Comparison of ENCODE assay signal across 12 cellular contexts in genomic region chr15:67194171-67195114, GRCh38.
DNase-seq lines count a peak whose midpoint lies in the region; ATAC-seq and TF ChIP-seq lines count a peak whose summit lies in the region.
"Had no signal": no experiment of that assay in that cellular context is flagged by ENCODE, and none has a peak within 500 bp of the region (broad histone marks: within the 10 kb centered on the region; RNA-seq: fewer than 3 reads in every experiment).

No MANE protein-coding gene starts in this region.

- H3K4me3 Mint-ChIP-seq in activated CD4-positive, alpha-beta memory T cell treated with anti-CD3 and anti-CD28 coated beads, Interleukin-2, amount 10 ng/mL, durations not matched to agents 7 days and 5 days = no peak overlapping the region
- no peak overlapping the region for H3K4me3 Mint-ChIP-seq in activated CD4-positive, alpha-beta memory T cell treated with anti-CD3 and anti-CD28 coated beads for 36 hours
- H3K4me3 Mint-ChIP-seq in activated T-helper 17 cell treated with anti-CD3 and anti-CD28 coated beads, Interleukin-2, amount 50 U/mL, for 72 hours = no peak overlapping the region

- peak overlapping the region; percentile 16 for H3K27ac Mint-ChIP-seq in activated CD4-positive, alpha-beta memory T cell treated with anti-CD3 and anti-CD28 coated beads, Interleukin-2, amount 10 ng/mL, durations not matched to agents 7 days and 5 days
- H3K27ac Mint-ChIP-seq in activated CD4-positive, alpha-beta memory T cell treated with anti-CD3 and anti-CD28 coated beads for 36 hours = no peak overlapping the region
- peak overlapping the region; percentile 63 for H3K27ac Mint-ChIP-seq in activated T-helper 17 cell treated with anti-CD3 and anti-CD28 coated beads, Interleukin-2, amount 50 U/mL, for 72 hours

- H3K9me3 ChIP-seq in testis = no peaks in the 10 kb centered on the region

- no peak for DNase-seq in activated CD4-positive, alpha-beta memory T cell treated with anti-CD3 and anti-CD28 coated beads, Interleukin-2, amount 10 ng/mL, durations not matched to agents 7 days and 5 days
- DNase-seq in activated CD4-positive, alpha-beta memory T cell treated with anti-CD3 and anti-CD28 coated beads for 36 hours = no peak
- DNase-seq in iris pigment epithelial cell (ENCODE audit: low read depth) (peak; percentile 16), testis (peak; percentile 67), mesenteric fat pad (ENCODE audit: low spot score) (no peak), amygdala (lab: John Stamatoyannopoulos, UW) (no peak)
- DNase-seq: NCI-H187; NK-92 treated with Interleukin-12 subunit alpha and Interleukin-12 subunit beta, amount 100 ng/mL, for 24 hours; stimulated activated naive CD4-positive, alpha-beta T cell had no signal

- intact Hi-C loops in activated CD4-positive, alpha-beta memory T cell treated with anti-CD3 and anti-CD28 coated beads for 36 hours (cut with micrococcal nuclease) = no loop called here
- intact Hi-C loops in testis (cut with DNase I; ENCODE audit: low total_unique reads) = no loop called here

- peaks cover 30% of the 10 kb centered on the region for H3K4me1 ChIP-seq in testis

- CTCF ChIA-PET in activated CD4-positive, alpha-beta memory T cell treated with anti-CD3 and anti-CD28 coated beads, Interleukin-2, amount 10 ng/mL, durations not matched to agents 7 days and 5 days (lab: Charles Lee) = no interaction called here
- CTCF ChIA-PET in activated CD4-positive, alpha-beta memory T cell treated with anti-CD3 and anti-CD28 coated beads for 36 hours (lab: Charles Lee) = interaction anchor here (1.1 kb wide), 1 partner anchor 248 kb away, joined by 3 read pairs; no protein-coding TSS in a partner anchor

- no peak for TF ChIP-seq POLR2A in testis (IDR thresholded peaks at IDR 0.05)

- H3K4me3 ChIP-seq in testis = no peak overlapping the region
- H3K4me3 ChIP-seq: K562 had no signal

- no peak for TF ChIP-seq CTCF in testis (IDR thresholded peaks at IDR 0.05)

- peaks cover 81% of the 10 kb centered on the region for H3K36me3 Mint-ChIP-seq in activated CD4-positive, alpha-beta memory T cell treated with anti-CD3 and anti-CD28 coated beads, Interleukin-2, amount 10 ng/mL, durations not matched to agents 7 days and 5 days (ENCODE audit: low read depth)
- peaks cover 37% of the 10 kb centered on the region for H3K36me3 Mint-ChIP-seq in activated CD4-positive, alpha-beta memory T cell treated with anti-CD3 and anti-CD28 coated beads for 36 hours
- H3K36me3 Mint-ChIP-seq in activated T-helper 17 cell treated with anti-CD3 and anti-CD28 coated beads, Interleukin-2, amount 50 U/mL, for 72 hours (ENCODE audit: low read depth) = peaks cover 87% of the 10 kb centered on the region

- peaks cover 22% of the 10 kb centered on the region for H3K4me1 Mint-ChIP-seq in activated CD4-positive, alpha-beta memory T cell treated with anti-CD3 and anti-CD28 coated beads, Interleukin-2, amount 10 ng/mL, durations not matched to agents 7 days and 5 days
- H3K4me1 Mint-ChIP-seq in activated CD4-positive, alpha-beta memory T cell treated with anti-CD3 and anti-CD28 coated beads for 36 hours (ENCODE audit: low read depth) = peaks cover 12% of the 10 kb centered on the region
- peaks cover 25% of the 10 kb centered on the region for H3K4me1 Mint-ChIP-seq in activated T-helper 17 cell treated with anti-CD3 and anti-CD28 coated beads, Interleukin-2, amount 50 U/mL, for 72 hours

- no peak for ATAC-seq in activated T-helper 17 cell treated with anti-CD3 and anti-CD28 coated beads, Interleukin-2, amount 50 U/mL, for 72 hours (replicated peaks)
- no peak for ATAC-seq in HG03439 (IDR thresholded peaks at IDR 0.05; ENCODE audit: unreplicated experiment)
- ATAC-seq: K562 had no signal

- POLR2A ChIA-PET in activated CD4-positive, alpha-beta memory T cell treated with anti-CD3 and anti-CD28 coated beads, Interleukin-2, amount 10 ng/mL, durations not matched to agents 7 days and 5 days (lab: Charles Lee) = interaction anchor here (1.5 kb wide), 1 partner anchor 61 kb away, joined by 3 read pairs; no protein-coding TSS in a partner anchor
- POLR2A ChIA-PET in activated CD4-positive, alpha-beta memory T cell treated with anti-CD3 and anti-CD28 coated beads for 36 hours (lab: Charles Lee) = no interaction called here

- no peaks in the 10 kb centered on the region for H3K27me3 ChIP-seq in testis

- no peaks in the 10 kb centered on the region for H3K36me3 ChIP-seq in testis (ENCODE audit: low read depth, missing control alignments)

- H3K27me3 Mint-ChIP-seq in activated CD4-positive, alpha-beta memory T cell treated with anti-CD3 and anti-CD28 coated beads, Interleukin-2, amount 10 ng/mL, durations not matched to agents 7 days and 5 days = no peaks in the 10 kb centered on the region
- H3K27me3 Mint-ChIP-seq in activated CD4-positive, alpha-beta memory T cell treated with anti-CD3 and anti-CD28 coated beads for 36 hours = no peaks in the 10 kb centered on the region
- no peaks in the 10 kb centered on the region for H3K27me3 Mint-ChIP-seq in activated T-helper 17 cell treated with anti-CD3 and anti-CD28 coated beads, Interleukin-2, amount 50 U/mL, for 72 hours

- H3K27ac ChIP-seq in testis = peak overlapping the region; percentile 29 to 84

- H3K9me3 Mint-ChIP-seq in activated CD4-positive, alpha-beta memory T cell treated with anti-CD3 and anti-CD28 coated beads, Interleukin-2, amount 10 ng/mL, durations not matched to agents 7 days and 5 days = no peaks in the 10 kb centered on the region
- H3K9me3 Mint-ChIP-seq in activated CD4-positive, alpha-beta memory T cell treated with anti-CD3 and anti-CD28 coated beads for 36 hours = no peaks in the 10 kb centered on the region
- no peaks in the 10 kb centered on the region for H3K9me3 Mint-ChIP-seq in activated T-helper 17 cell treated with anti-CD3 and anti-CD28 coated beads, Interleukin-2, amount 50 U/mL, for 72 hours

- WGBS in testis, 2 donors = 46 to 59% methylated on average over 9 of the region's 9 CpGs

Comparison
In these comparisons a context has a peak if more than half of its experiments do, and no peak if none do; other contexts are left out.
1. DNase-seq: peak in iris pigment epithelial cell (single experiment) and testis (single experiment); none in activated CD4-positive, alpha-beta memory T cell treated with anti-CD3 and anti-CD28 coated beads, Interleukin-2, amount 10 ng/mL, durations not matched to agents 7 days and 5 days (single experiment), activated CD4-positive, alpha-beta memory T cell treated with anti-CD3 and anti-CD28 coated beads for 36 hours (single experiment), mesenteric fat pad (single experiment) and amygdala (0 of 56).